Comparison of ENCODE assay signal across 10 cellular contexts in the genomic region with DNA sequence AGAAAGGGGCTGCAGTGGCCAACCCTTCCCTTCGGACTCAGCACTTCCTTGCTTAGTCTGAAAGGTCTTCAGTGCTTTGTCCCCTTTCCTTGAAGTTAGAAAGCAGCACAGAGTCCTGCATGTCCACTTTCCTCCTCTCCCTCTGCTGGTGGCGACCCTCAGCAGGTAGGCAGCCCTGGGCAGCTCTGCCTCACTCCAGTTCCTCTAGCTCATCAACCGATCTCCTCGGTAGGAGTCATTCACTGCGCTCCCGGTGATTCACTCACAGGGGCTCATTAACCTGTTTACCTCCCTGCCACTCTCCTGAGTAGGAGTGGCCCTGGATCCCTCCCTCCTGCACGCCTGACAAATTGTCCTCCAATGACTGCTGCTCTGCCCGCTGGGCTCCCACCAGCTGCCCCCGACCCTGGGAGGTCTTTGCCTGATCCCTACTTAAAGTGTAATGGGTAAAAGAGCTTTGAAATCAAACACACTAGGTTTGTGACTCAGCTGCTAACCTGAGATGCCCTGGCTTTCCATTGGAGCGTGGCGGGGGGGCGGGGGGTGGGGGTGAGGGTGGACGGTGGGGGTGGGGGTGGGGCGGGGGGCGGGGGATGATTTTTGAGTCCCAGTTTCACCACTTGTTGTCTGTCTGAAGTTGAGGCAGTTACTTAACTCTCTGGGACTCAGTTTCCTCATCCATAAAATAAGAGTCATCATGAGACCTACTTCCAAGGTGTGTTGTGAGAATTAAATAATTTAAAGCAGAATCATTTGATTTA. TPM values are rescaled to one million over a fixed set of nuclear protein-coding genes. Genes with fewer than 3 reads are reported as not detected.
DNase-seq lines count a peak whose midpoint lies in the region; ATAC-seq, FAIRE-seq and TF ChIP-seq lines count a peak whose summit lies in the region.
"Had no signal": no experiment of that assay in that cellular context is flagged by ENCODE, and none has a peak within 500 bp of the region (broad histone marks: within the 10 kb centered on the region; RNA-seq: fewer than 3 reads in every experiment).

No MANE protein-coding gene starts in this region.

- H3K4me3 Mint-ChIP-seq in mesothelial cell of epicardium, result peak overlapping the region; percentile 51
- H3K4me3 Mint-ChIP-seq: IgD-negative memory B cell had no signal

- H3K36me3 Mint-ChIP-seq in mesothelial cell of epicardium, result no peaks in the 10 kb centered on the region

- DNase-seq in NCI-H2171 treated with DMSO at 0.1 percent for 48 hours (lab: John Stamatoyannopoulos, UW), result peak; percentile 95
- no peak for DNase-seq in breast epithelium (ENCODE audit: low spot score in 2 of 2)
- no peak for DNase-seq in mesothelial cell of epicardium (ENCODE audit: low spot score in 2 of 2, unreplicated experiment in 2 of 2)
- no peak for DNase-seq in NK-92 (lab: John Stamatoyannopoulos, UW; ENCODE audit: unreplicated experiment)
- DNase-seq in GM19238 (ENCODE audit: insufficient read length, low spot score), result no peak

- TF ChIP-seq POLR2A in breast epithelium (IDR thresholded peaks at IDR 0.05), result no peak

- peak overlapping the region; percentile 92 to 97 for H3K27ac ChIP-seq in breast epithelium
- H3K27ac ChIP-seq: ovary had no signal

- no peaks in the 10 kb centered on the region for H3K27me3 Mint-ChIP-seq in mesothelial cell of epicardium (ENCODE audit: low read depth)

- H3K27ac Mint-ChIP-seq in mesothelial cell of epicardium, result peak overlapping the region; percentile 89

- no peaks in the 10 kb centered on the region for H3K9me3 ChIP-seq in breast epithelium
- H3K9me3 ChIP-seq: ovary had no signal

- peaks cover 9 to 15% of the 10 kb centered on the region in 2 donors for H3K4me1 ChIP-seq in breast epithelium

- peak in 1 of 3 donors; percentile 32 for TF ChIP-seq CTCF in breast epithelium (IDR thresholded peaks at IDR 0.05)
- no peak for TF ChIP-seq CTCF in mesothelial cell of epicardium (IDR thresholded peaks at IDR 0.05; ENCODE audit: unreplicated experiment)

- H3K4me1 Mint-ChIP-seq in mesothelial cell of epicardium, result peaks cover 60% of the 10 kb centered on the region

- FAIRE-seq in G401.6 (lab: Jason Lieb, UNC), result peak; percentile 99

- H3K36me3 ChIP-seq in breast epithelium, result no peaks in the 10 kb centered on the region
- H3K36me3 ChIP-seq: ovary had no signal

- no peaks in the 10 kb centered on the region for H3K27me3 ChIP-seq in breast epithelium
- H3K27me3 ChIP-seq: ovary had no signal

- H3K4me3 ChIP-seq in breast epithelium, result peak overlapping the region in 2 of 3 donors; percentile 53 to 65
- H3K4me3 ChIP-seq: ovary had no signal

- no peaks in the 10 kb centered on the region for H3K9me3 Mint-ChIP-seq in mesothelial cell of epicardium

- intact Hi-C loops in breast epithelium (cut with DNase I; ENCODE audit: low total_unique reads), result no loop called here

- no peak for ATAC-seq in HG03175 (IDR thresholded peaks at IDR 0.05; ENCODE audit: unreplicated experiment)
- no peak for ATAC-seq in GM19397 (IDR thresholded peaks at IDR 0.05; ENCODE audit: unreplicated experiment)

RNA-seq across cellular contexts. Expression of a gene that starts 4.2 kb away (rescaled TPM):
- 100 to 1,000 TPM in 1 of 3 donors, 10 to 100 TPM in 1, 1 to 10 TPM in 1; 1.3 to 175 (median 93.7) TPM for total RNA-seq in breast epithelium
- 20.1 to 21.5 TPM (median 20.3 TPM) in 3 replicates for total RNA-seq in mesothelial cell of epicardium

RNA-seq across cellular contexts. Expression of a gene that starts 12.8 kb away (rescaled TPM):
- 100 to 1,000 TPM in 2 of 3 donors, 10 to 100 TPM in 1; 90.1 to 115 (median 108) TPM for total RNA-seq in breast epithelium
- total RNA-seq in mesothelial cell of epicardium, result 61.7 to 68.1 TPM (median 66.8 TPM) in 3 replicates

RNA-seq across cellular contexts. Expression of a gene that starts 29.3 kb away (rescaled TPM):
- total RNA-seq in breast epithelium, result 100 to 1,000 TPM; 232 to 256 (median 238) TPM
- total RNA-seq in mesothelial cell of epicardium, result 65.4 to 70.4 TPM (median 68.9 TPM) in 3 replicates
